ENCODE assay signal across 9 cellular contexts in genomic region chr11:128719556-128719824, GRCh38. TPM values are rescaled to one million over a fixed set of nuclear protein-coding genes. Genes with fewer than 3 reads are reported as not detected.
DNase-seq lines count a peak whose midpoint lies in the region; ATAC-seq and TF ChIP-seq lines count a peak whose summit lies in the region.
"Had no signal": no experiment of that assay in that cellular context is flagged by ENCODE, and none has a peak within 500 bp of the region (broad histone marks: within the 10 kb centered on the region; RNA-seq: fewer than 3 reads in every experiment).

No MANE protein-coding gene starts in this region.

- H3K4me1 ChIP-seq in thymus (ENCODE audit: control insufficient read depth, insufficient read depth, low read length) (peaks cover 81% of the 10 kb centered on the region), prostate gland (replicated peaks) (no peaks in the 10 kb centered on the region)

- H3K27me3 ChIP-seq in thymus (ENCODE audit: control insufficient read depth, insufficient read depth) (no peaks in the 10 kb centered on the region), prostate gland (replicated peaks; ENCODE audit: insufficient read depth) (no peaks in the 10 kb centered on the region)

- H3K36me3 ChIP-seq in thymus (ENCODE audit: control insufficient read depth, insufficient read depth) (peaks cover 3% of the 10 kb centered on the region), prostate gland (no peaks in the 10 kb centered on the region)

- intact Hi-C loops in prostate gland (cut with DNase I): no loop called here

- H3K27ac ChIP-seq in thymus (ENCODE audit: low read depth): peak overlapping the region; percentile 15
- H3K27ac ChIP-seq in prostate gland: no peak overlapping the region

- WGBS in thymus: 90% methylated on average over 5 of the region's 5 CpGs
- 82% methylated on average over 5 of the region's 5 CpGs for WGBS in prostate gland

- no peak for TF ChIP-seq CTCF in prostate gland (IDR thresholded peaks at IDR 0.05)

- CTCF ChIA-PET in activated naive CD4-positive, alpha-beta T cell treated with anti-CD3 and anti-CD28 coated beads, Interleukin-2, amount 10 ng/mL, durations not matched to agents 7 days and 5 days (lab: Charles Lee): interaction anchor here (0.6 to 1.6 kb wide), 5 partner anchors 21 to 111 kb away, joined by 3 to 5 read pairs (median 3); no protein-coding TSS in a partner anchor
- CTCF ChIA-PET in activated CD8-positive, alpha-beta T cell treated with anti-CD3 and anti-CD28 coated beads, Interleukin-2, amount 10 ng/mL, durations not matched to agents 7 days and 5 days (lab: Charles Lee): interaction anchor here (1.1 to 5.3 kb wide), 11 partner anchors 8 to 547 kb away, joined by 3 to 30 read pairs (median 5); no protein-coding TSS in a partner anchor

- peak overlapping the region; percentile 69 for H3K4me3 Mint-ChIP-seq in activated naive CD4-positive, alpha-beta T cell treated with anti-CD3 and anti-CD28 coated beads, Interleukin-2, amount 10 ng/mL, durations not matched to agents 7 days and 5 days
- H3K4me3 Mint-ChIP-seq in activated CD8-positive, alpha-beta T cell treated with anti-CD3 and anti-CD28 coated beads, Interleukin-2, amount 10 ng/mL, durations not matched to agents 7 days and 5 days: peak overlapping the region; percentile 76
- H3K4me3 Mint-ChIP-seq in memory B cell: peak overlapping the region; percentile 92

- H3K9me3 ChIP-seq in thymus (ENCODE audit: control insufficient read depth): no peaks in the 10 kb centered on the region
- no peaks in the 10 kb centered on the region for H3K9me3 ChIP-seq in prostate gland

- no peak for ATAC-seq in activated CD8-positive, alpha-beta T cell treated with anti-CD3 and anti-CD28 coated beads, Interleukin-2, amount 10 ng/mL, durations not matched to agents 7 days and 5 days
- ATAC-seq in memory B cell (ENCODE audit: low read depth) (no peak), GM21717 (IDR thresholded peaks at IDR 0.05; ENCODE audit: unreplicated experiment) (no peak)

- H3K9me3 Mint-ChIP-seq in activated naive CD4-positive, alpha-beta T cell treated with anti-CD3 and anti-CD28 coated beads, Interleukin-2, amount 10 ng/mL, durations not matched to agents 7 days and 5 days: no peaks in the 10 kb centered on the region
- H3K9me3 Mint-ChIP-seq in activated CD8-positive, alpha-beta T cell treated with anti-CD3 and anti-CD28 coated beads, Interleukin-2, amount 10 ng/mL, durations not matched to agents 7 days and 5 days (ENCODE audit: insufficient read depth): no peaks in the 10 kb centered on the region
- no peaks in the 10 kb centered on the region for H3K9me3 Mint-ChIP-seq in memory B cell

- H3K4me3 ChIP-seq in thymus (ENCODE audit: low read length) (no peak overlapping the region), prostate gland (no peak overlapping the region)

- H3K4me1 Mint-ChIP-seq in activated naive CD4-positive, alpha-beta T cell treated with anti-CD3 and anti-CD28 coated beads, Interleukin-2, amount 10 ng/mL, durations not matched to agents 7 days and 5 days: peaks cover 99% of the 10 kb centered on the region
- H3K4me1 Mint-ChIP-seq in activated CD8-positive, alpha-beta T cell treated with anti-CD3 and anti-CD28 coated beads, Interleukin-2, amount 10 ng/mL, durations not matched to agents 7 days and 5 days (ENCODE audit: low read depth): peaks cover 99% of the 10 kb centered on the region
- H3K4me1 Mint-ChIP-seq in memory B cell: peaks cover 83% of the 10 kb centered on the region

- DNase-seq in activated naive CD4-positive, alpha-beta T cell treated with anti-CD3 and anti-CD28 coated beads, Interleukin-2, amount 10 ng/mL, durations not matched to agents 7 days and 5 days: no peak
- DNase-seq in activated naive CD4-positive, alpha-beta T cell (lab: John Stamatoyannopoulos, UW): no peak
- no peak for DNase-seq in activated CD8-positive, alpha-beta T cell treated with anti-CD3 and anti-CD28 coated beads, Interleukin-2, amount 10 ng/mL, durations not matched to agents 7 days and 5 days
- no peak for DNase-seq in memory B cell (ENCODE audit: low spot score in 2 of 2)
- no peak for DNase-seq in prostate gland (ENCODE audit: low spot score)
- no peak for DNase-seq in NCI-H1417 (lab: John Stamatoyannopoulos, UW)
- DNase-seq: NCI-H2081 treated with DMSO at 0.1 percent for 48 hours had no signal

- peak overlapping the region; percentile 93 for H3K27ac Mint-ChIP-seq in activated naive CD4-positive, alpha-beta T cell treated with anti-CD3 and anti-CD28 coated beads, Interleukin-2, amount 10 ng/mL, durations not matched to agents 7 days and 5 days
- H3K27ac Mint-ChIP-seq in activated CD8-positive, alpha-beta T cell treated with anti-CD3 and anti-CD28 coated beads, Interleukin-2, amount 10 ng/mL, durations not matched to agents 7 days and 5 days: peak overlapping the region; percentile 97
- H3K27ac Mint-ChIP-seq in memory B cell: peak overlapping the region; percentile 95

- POLR2A ChIA-PET in activated CD8-positive, alpha-beta T cell treated with anti-CD3 and anti-CD28 coated beads, Interleukin-2, amount 10 ng/mL, durations not matched to agents 7 days and 5 days (lab: Charles Lee): interaction anchor here (1.0 to 4.3 kb wide), 8 partner anchors 8 to 111 kb away, joined by 3 to 30 read pairs (median 6); partner anchors contain the start of gene FLI1

- H3K27me3 Mint-ChIP-seq in activated naive CD4-positive, alpha-beta T cell treated with anti-CD3 and anti-CD28 coated beads, Interleukin-2, amount 10 ng/mL, durations not matched to agents 7 days and 5 days: no peaks in the 10 kb centered on the region
- no peaks in the 10 kb centered on the region for H3K27me3 Mint-ChIP-seq in activated CD8-positive, alpha-beta T cell treated with anti-CD3 and anti-CD28 coated beads, Interleukin-2, amount 10 ng/mL, durations not matched to agents 7 days and 5 days (ENCODE audit: low read depth)
- no peaks in the 10 kb centered on the region for H3K27me3 Mint-ChIP-seq in memory B cell

- TF ChIP-seq POLR2A in prostate gland (IDR thresholded peaks at IDR 0.05): no peak

- H3K36me3 Mint-ChIP-seq in activated naive CD4-positive, alpha-beta T cell treated with anti-CD3 and anti-CD28 coated beads, Interleukin-2, amount 10 ng/mL, durations not matched to agents 7 days and 5 days: peaks cover 46% of the 10 kb centered on the region
- H3K36me3 Mint-ChIP-seq in activated CD8-positive, alpha-beta T cell treated with anti-CD3 and anti-CD28 coated beads, Interleukin-2, amount 10 ng/mL, durations not matched to agents 7 days and 5 days (ENCODE audit: low read depth): peaks cover 59% of the 10 kb centered on the region
- peaks cover 13% of the 10 kb centered on the region for H3K36me3 Mint-ChIP-seq in memory B cell

RNA-seq across cellular contexts. Expression of gene FLI1, which starts 25.6 kb away (rescaled TPM):
- 10 to 100 TPM; 83.4 to 93.4 TPM for total RNA-seq in activated CD8-positive, alpha-beta T cell treated with anti-CD3 and anti-CD28 coated beads, Interleukin-2, amount 10 ng/mL, durations not matched to agents 7 days and 5 days
- 42.7 TPM for polyA plus RNA-seq in thymus
- 10 to 100 TPM in 1 of 2 donors, 1 to 10 TPM in 1; 9.8 to 10.6 TPM for total RNA-seq in prostate gland

Comparison
In these comparisons a context has a peak if more than half of its experiments do, and no peak if none do; other contexts are left out.
1. RNA of gene FLI1, which starts 25.6 kb away (total RNA-seq): 83.4 to 93.4 TPM in activated CD8-positive, alpha-beta T cell treated with anti-CD3 and anti-CD28 coated beads, Interleukin-2, amount 10 ng/mL, durations not matched to agents 7 days and 5 days; 9.8 to 10.6 TPM in prostate gland; every median in the first group is over 4 times any median in the second.
2. Peak in every context shown above with its lines, with median percentiles within 50 percentile points of each other: H3K27ac Mint-ChIP-seq and H3K4me3 Mint-ChIP-seq.